In the genomic region with DNA sequence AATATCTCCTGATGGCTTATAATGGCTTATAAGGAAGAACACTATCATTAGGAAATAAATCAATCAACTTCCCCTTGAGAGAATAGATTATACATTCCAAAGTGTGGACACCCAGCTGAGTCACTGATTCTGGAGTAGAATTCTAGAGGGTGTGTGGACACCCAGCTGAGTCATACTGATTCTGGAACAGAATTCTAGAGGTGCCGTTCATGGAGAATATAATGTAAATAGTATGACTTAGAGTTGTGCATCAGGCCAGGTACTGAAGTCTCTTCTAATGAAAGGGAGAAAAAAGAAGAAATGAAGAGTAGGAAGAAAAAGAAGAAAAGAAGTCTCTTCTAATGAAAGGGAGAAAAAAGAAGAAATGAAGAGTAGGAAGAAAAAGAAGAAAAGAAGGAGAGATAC, we compare ENCODE assay signal across 1 cellular context.
TF ChIP-seq lines count a peak whose summit lies in the region.

No MANE protein-coding gene starts in this region.

TF ChIP-seq in K562, 482 proteins besides CTCF, POLR2A, EP300 and RAD21 (continued from another document and continues in another):
- TF ChIP-seq, protein P1, sequence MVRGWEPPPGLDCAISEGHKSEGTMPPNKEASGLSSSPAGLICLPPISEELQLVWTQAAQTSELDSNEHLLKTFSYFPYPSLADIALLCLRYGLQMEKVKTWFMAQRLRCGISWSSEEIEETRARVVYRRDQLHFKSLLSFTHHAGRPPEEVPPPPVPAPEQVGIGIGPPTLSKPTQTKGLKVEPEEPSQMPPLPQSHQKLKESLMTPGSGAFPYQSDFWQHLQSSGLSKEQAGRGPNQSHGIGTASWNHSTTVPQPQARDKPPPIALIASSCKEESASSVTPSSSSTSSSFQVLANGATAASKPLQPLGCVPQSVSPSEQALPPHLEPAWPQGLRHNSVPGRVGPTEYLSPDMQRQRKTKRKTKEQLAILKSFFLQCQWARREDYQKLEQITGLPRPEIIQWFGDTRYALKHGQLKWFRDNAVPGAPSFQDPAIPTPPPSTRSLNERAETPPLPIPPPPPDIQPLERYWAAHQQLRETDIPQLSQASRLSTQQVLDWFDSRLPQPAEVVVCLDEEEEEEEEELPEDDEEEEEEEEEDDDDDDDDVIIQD (CRISPR knock-in tag; IDR thresholded peaks at IDR 0.05): no peak
- TF ChIP-seq ELF1 (tag; IDR thresholded peaks at IDR 0.05) (no peak), POU5F1 (IDR thresholded peaks at IDR 0.05; ENCODE audit: borderline replicate concordance, low read depth, low read length, partially characterized antibody) (no peak), ZFPM2 (CRISPR knock-in tag; IDR thresholded peaks at IDR 0.05) (no peak), U2AF1 (optimal IDR thresholded peaks at IDR 0.05; ENCODE audit: low read depth, low read length) (no peak), CSDE1 (IDR thresholded peaks at IDR 0.05) (no peak), PCBP2 (IDR thresholded peaks at IDR 0.05; ENCODE audit: low read depth, low read length, poor library complexity, severe bottlenecking) (no peak), LCOR (CRISPR knock-in tag; IDR thresholded peaks at IDR 0.05) (no peak), STAT5B (CRISPR knock-in tag; IDR thresholded peaks at IDR 0.05) (no peak), BACH1 (tag; IDR thresholded peaks at IDR 0.05) (peak; percentile 94), RBM14 (IDR thresholded peaks at IDR 0.05; ENCODE audit: borderline replicate concordance, insufficient read depth, low read depth, low read length) (no peak), RCOR1 (IDR thresholded peaks at IDR 0.05; ENCODE audit: borderline replicate concordance in 1 of 2, low read depth in 2 of 2, low read length in 2 of 2) (peak in 1 of 2 experiments; percentile 72; a peak in 2 of 4 replicates), CBFA2T3 (IDR thresholded peaks at IDR 0.05) (peak; percentile 36; the same call in 1 of the 2 replicates), SREBF1 (IDR thresholded peaks at IDR 0.05; ENCODE audit: borderline replicate concordance, low read depth, low read length) (no peak), BRCA1 (IDR thresholded peaks at IDR 0.05) (no peak), BRCA1 (CRISPR knock-in tag; IDR thresholded peaks at IDR 0.05) (no peak), GATAD2A (IDR thresholded peaks at IDR 0.05) (0 out of 2 replicates have a peak, but pooled peaks have one; percentile 70), XRCC4 (IDR thresholded peaks at IDR 0.05; ENCODE audit: extremely low read depth, insufficient read depth, insufficient read length) (no peak), MAFK (IDR thresholded peaks at IDR 0.05; ENCODE audit: low read length) (peak; percentile 83), NUFIP1 (IDR thresholded peaks at IDR 0.05; ENCODE audit: partially characterized antibody) (no peak), EP400 (IDR thresholded peaks at IDR 0.05) (peak; percentile 45; the same call in 1 of the 2 replicates), SMC3 (conservative IDR thresholded peaks at IDR 0.05; ENCODE audit: insufficient read depth, low read depth, low read length) (no peak), EHMT2 (IDR thresholded peaks at IDR 0.05) (peak; percentile 62; the same call in 1 of the 2 replicates), NFATC3 (IDR thresholded peaks at IDR 0.05) (no peak), MECOM (CRISPR knock-in tag; IDR thresholded peaks at IDR 0.05) (no peak), ZNF23 (CRISPR knock-in tag; IDR thresholded peaks at IDR 0.05) (no peak), JUND (IDR thresholded peaks at IDR 0.05; ENCODE audit: borderline replicate concordance, low read depth, low read length) (peak; percentile 99), JUND (tag; IDR thresholded peaks at IDR 0.05; ENCODE audit: borderline replicate concordance, low read depth, low read length) (peak; percentile 98), ETS2 (tag; IDR thresholded peaks at IDR 0.05; ENCODE audit: borderline replicate concordance, poor library complexity, severe bottlenecking) (no peak)
- TF ChIP-seq, protein P2, sequence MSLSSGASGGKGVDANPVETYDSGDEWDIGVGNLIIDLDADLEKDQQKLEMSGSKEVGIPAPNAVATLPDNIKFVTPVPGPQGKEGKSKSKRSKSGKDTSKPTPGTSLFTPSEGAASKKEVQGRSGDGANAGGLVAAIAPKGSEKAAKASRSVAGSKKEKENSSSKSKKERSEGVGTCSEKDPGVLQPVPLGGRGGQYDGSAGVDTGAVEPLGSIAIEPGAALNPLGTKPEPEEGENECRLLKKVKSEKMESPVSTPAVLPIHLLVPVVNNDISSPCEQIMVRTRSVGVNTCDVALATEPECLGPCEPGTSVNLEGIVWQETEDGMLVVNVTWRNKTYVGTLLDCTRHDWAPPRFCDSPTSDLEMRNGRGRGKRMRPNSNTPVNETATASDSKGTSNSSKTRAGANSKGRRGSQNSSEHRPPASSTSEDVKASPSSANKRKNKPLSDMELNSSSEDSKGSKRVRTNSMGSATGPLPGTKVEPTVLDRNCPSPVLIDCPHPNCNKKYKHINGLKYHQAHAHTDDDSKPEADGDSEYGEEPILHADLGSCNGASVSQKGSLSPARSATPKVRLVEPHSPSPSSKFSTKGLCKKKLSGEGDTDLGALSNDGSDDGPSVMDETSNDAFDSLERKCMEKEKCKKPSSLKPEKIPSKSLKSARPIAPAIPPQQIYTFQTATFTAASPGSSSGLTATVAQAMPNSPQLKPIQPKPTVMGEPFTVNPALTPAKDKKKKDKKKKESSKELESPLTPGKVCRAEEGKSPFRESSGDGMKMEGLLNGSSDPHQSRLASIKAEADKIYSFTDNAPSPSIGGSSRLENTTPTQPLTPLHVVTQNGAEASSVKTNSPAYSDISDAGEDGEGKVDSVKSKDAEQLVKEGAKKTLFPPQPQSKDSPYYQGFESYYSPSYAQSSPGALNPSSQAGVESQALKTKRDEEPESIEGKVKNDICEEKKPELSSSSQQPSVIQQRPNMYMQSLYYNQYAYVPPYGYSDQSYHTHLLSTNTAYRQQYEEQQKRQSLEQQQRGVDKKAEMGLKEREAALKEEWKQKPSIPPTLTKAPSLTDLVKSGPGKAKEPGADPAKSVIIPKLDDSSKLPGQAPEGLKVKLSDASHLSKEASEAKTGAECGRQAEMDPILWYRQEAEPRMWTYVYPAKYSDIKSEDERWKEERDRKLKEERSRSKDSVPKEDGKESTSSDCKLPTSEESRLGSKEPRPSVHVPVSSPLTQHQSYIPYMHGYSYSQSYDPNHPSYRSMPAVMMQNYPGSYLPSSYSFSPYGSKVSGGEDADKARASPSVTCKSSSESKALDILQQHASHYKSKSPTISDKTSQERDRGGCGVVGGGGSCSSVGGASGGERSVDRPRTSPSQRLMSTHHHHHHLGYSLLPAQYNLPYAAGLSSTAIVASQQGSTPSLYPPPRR (CRISPR knock-in tag; IDR thresholded peaks at IDR 0.05; ENCODE audit: borderline replicate concordance): no peak
- TF ChIP-seq, protein P3, sequence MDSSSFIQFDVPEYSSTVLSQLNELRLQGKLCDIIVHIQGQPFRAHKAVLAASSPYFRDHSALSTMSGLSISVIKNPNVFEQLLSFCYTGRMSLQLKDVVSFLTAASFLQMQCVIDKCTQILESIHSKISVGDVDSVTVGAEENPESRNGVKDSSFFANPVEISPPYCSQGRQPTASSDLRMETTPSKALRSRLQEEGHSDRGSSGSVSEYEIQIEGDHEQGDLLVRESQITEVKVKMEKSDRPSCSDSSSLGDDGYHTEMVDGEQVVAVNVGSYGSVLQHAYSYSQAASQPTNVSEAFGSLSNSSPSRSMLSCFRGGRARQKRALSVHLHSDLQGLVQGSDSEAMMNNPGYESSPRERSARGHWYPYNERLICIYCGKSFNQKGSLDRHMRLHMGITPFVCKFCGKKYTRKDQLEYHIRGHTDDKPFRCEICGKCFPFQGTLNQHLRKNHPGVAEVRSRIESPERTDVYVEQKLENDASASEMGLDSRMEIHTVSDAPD (CRISPR knock-in tag; IDR thresholded peaks at IDR 0.05): no peak
- TF ChIP-seq, protein P4, sequence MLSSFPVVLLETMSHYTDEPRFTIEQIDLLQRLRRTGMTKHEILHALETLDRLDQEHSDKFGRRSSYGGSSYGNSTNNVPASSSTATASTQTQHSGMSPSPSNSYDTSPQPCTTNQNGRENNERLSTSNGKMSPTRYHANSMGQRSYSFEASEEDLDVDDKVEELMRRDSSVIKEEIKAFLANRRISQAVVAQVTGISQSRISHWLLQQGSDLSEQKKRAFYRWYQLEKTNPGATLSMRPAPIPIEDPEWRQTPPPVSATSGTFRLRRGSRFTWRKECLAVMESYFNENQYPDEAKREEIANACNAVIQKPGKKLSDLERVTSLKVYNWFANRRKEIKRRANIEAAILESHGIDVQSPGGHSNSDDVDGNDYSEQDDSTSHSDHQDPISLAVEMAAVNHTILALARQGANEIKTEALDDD (IDR thresholded peaks at IDR 0.05): no peak
- TF ChIP-seq, protein P5, sequence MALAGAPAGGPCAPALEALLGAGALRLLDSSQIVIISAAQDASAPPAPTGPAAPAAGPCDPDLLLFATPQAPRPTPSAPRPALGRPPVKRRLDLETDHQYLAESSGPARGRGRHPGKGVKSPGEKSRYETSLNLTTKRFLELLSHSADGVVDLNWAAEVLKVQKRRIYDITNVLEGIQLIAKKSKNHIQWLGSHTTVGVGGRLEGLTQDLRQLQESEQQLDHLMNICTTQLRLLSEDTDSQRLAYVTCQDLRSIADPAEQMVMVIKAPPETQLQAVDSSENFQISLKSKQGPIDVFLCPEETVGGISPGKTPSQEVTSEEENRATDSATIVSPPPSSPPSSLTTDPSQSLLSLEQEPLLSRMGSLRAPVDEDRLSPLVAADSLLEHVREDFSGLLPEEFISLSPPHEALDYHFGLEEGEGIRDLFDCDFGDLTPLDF (CRISPR knock-in tag; IDR thresholded peaks at IDR 0.05): no peak
- TF ChIP-seq, protein P6, sequence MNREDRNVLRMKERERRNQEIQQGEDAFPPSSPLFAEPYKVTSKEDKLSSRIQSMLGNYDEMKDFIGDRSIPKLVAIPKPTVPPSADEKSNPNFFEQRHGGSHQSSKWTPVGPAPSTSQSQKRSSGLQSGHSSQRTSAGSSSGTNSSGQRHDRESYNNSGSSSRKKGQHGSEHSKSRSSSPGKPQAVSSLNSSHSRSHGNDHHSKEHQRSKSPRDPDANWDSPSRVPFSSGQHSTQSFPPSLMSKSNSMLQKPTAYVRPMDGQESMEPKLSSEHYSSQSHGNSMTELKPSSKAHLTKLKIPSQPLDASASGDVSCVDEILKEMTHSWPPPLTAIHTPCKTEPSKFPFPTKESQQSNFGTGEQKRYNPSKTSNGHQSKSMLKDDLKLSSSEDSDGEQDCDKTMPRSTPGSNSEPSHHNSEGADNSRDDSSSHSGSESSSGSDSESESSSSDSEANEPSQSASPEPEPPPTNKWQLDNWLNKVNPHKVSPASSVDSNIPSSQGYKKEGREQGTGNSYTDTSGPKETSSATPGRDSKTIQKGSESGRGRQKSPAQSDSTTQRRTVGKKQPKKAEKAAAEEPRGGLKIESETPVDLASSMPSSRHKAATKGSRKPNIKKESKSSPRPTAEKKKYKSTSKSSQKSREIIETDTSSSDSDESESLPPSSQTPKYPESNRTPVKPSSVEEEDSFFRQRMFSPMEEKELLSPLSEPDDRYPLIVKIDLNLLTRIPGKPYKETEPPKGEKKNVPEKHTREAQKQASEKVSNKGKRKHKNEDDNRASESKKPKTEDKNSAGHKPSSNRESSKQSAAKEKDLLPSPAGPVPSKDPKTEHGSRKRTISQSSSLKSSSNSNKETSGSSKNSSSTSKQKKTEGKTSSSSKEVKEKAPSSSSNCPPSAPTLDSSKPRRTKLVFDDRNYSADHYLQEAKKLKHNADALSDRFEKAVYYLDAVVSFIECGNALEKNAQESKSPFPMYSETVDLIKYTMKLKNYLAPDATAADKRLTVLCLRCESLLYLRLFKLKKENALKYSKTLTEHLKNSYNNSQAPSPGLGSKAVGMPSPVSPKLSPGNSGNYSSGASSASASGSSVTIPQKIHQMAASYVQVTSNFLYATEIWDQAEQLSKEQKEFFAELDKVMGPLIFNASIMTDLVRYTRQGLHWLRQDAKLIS (CRISPR knock-in tag; IDR thresholded peaks at IDR 0.05): no peak
- TF ChIP-seq, protein P7, sequence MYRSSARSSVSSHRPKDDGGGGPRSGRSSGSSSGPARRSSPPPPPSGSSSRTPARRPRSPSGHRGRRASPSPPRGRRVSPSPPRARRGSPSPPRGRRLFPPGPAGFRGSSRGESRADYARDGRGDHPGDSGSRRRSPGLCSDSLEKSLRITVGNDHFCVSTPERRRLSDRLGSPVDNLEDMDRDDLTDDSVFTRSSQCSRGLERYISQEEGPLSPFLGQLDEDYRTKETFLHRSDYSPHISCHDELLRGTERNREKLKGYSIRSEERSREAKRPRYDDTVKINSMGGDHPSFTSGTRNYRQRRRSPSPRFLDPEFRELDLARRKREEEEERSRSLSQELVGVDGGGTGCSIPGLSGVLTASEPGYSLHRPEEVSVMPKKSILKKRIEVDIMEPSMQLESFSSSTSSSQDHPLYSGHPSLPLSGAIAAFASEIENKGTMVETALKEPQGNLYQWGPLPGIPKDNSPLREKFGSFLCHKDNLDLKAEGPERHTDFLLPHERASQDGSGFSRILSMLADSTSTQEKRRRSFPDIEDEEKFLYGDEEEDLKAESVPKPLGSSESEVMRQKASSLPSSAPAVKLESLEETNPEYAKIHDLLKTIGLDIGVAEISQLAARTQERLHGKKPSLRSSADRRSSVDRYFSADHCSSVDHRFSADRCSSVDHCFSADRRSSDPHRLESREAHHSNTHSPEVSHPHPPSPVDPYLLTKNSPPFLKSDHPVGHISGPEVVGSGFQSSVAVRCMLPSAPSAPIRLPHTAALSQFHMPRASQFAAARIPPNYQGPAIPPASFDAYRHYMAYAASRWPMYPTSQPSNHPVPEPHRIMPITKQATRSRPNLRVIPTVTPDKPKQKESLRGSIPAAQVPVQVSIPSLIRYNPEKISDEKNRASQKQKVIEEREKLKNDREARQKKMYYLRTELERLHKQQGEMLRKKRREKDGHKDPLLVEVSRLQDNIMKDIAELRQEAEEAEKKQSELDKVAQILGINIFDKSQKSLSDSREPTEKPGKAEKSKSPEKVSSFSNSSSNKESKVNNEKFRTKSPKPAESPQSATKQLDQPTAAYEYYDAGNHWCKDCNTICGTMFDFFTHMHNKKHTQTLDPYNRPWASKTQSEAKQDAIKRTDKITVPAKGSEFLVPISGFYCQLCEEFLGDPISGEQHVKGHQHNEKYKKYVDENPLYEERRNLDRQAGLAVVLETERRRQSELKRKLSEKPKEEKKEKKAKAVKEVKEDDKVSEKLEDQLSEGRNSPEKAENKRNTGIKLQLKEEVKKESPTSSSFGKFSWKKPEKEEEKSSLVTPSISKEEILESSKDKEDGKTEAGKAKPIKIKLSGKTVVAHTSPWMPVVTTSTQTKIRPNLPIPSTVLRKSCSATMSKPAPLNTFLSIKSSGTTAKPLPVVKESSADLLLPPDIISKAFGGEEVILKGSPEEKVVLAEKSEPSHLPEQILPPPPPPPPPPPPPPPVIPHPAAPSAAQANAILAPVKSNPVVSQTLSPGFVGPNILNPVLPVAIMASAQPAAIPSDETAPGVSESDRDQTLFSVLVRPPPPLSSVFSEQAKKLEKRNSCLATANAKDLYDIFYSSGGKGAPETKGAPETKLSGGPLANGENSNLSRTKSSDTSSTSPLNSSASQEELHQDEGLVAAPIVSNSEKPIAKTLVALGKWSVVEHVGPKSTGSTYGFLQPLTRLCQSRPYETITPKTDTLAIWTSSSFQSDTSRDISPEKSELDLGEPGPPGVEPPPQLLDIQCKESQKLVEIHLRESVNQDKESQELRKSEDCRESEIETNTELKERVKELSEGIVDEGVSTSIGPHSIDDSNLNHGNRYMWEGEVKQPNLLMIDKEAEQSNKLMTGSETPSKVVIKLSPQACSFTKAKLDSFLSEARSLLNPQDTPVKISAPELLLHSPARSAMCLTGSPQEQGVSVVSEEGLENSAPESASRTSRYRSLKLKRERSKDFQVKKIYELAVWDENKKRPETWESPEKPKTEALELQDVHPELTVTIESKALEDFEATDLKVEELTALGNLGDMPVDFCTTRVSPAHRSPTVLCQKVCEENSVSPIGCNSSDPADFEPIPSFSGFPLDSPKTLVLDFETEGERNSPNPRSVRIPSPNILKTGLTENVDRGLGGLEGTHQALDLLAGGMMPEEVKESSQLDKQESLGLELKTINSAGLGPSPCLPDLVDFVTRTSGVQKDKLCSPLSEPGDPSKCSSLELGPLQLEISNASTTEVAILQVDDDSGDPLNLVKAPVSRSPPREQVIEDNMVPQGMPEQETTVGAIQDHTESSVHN (IDR thresholded peaks at IDR 0.05; ENCODE audit: borderline replicate concordance in 1 of 2, low read depth in 1 of 2): peak; percentile 72 to 100
